25 cellular contexts compared by ENCODE assay signal in the genomic region with DNA sequence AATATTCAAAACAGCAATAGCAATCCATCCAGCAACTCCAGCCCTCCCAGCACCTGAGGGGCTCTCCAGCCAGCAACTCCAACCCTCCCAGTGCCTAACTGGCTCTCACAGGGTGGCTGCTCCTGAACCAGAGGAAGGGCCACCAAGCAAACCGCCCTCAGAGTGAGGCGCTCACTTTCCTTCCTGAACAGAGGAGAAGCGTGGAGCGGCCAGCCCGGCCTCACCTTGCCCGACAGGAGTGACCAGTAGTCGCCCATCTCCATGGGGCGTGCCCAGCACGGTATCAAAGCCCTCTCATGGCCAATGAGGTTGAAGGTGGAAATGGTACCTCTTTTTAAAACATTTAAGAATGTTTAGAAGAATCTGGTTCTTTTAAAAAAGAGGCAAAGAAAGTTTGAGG. TPM values are rescaled to one million over a fixed set of nuclear protein-coding genes. Genes with fewer than 3 reads are reported as not detected.
"Had no signal": no experiment of that assay in that cellular context is flagged by ENCODE, and none has a peak within 500 bp of the region (broad histone marks: within the 10 kb centered on the region; RNA-seq: fewer than 3 reads in every experiment).

No MANE protein-coding gene starts in this region.

- H3K4me3 ChIP-seq: body of pancreas had no signal

- H3K27me3 Mint-ChIP-seq: activated naive CD4-positive, alpha-beta T cell treated with anti-CD3 and anti-CD28 coated beads, Interleukin-2, amount 50 U/mL, for 24 hours had no signal

- H3K9me3 Mint-ChIP-seq: activated naive CD4-positive, alpha-beta T cell treated with anti-CD3 and anti-CD28 coated beads, Interleukin-2, amount 50 U/mL, for 24 hours; central memory CD8-positive, alpha-beta T cell; T-helper 1 cell treated with Interleukin-12 subunit alpha and Interleukin-12 subunit beta and Interleukin-4 antibody, amounts not matched to agents 30 μg/mL and 1 μg/mL, for 36 hours had no signal

- H3K27ac ChIP-seq: body of pancreas had no signal

- DNase-seq: activated CD4-positive, alpha-beta T cell treated with anti-CD3 and anti-CD28 coated beads for 48 hours; activated CD4-positive, alpha-beta T cell treated with anti-CD3 and anti-CD28 coated beads, Interleukin-2, amount 50 U/mL, for 4 hours; activated CD4-positive, CD25-positive, alpha-beta regulatory T cell treated with anti-CD3 and anti-CD28 coated beads, Interleukin-2, amount 50 U/mL, for 72 hours; activated CD8-positive, alpha-beta memory T cell treated with anti-CD3 and anti-CD28 coated beads, Interleukin-2, amount 50 U/mL, for 48 hours; activated CD8-positive, alpha-beta T cell treated with anti-CD3 and anti-CD28 coated beads, Interleukin-2, amount 10 ng/mL, durations not matched to agents 7 days and 5 days; activated effector memory CD4-positive, alpha-beta T cell treated with Interleukin-2 at 50 U/mL for 16 hours; activated naive CD4-positive, alpha-beta T cell; activated T-cell treated with anti-CD3 and anti-CD28 coated beads, Interleukin-2, amount 50 U/mL, for 1 hour; body of pancreas; Kasumi-1; KBM-7; NCI-H1048; NCI-H1930; NCI-H2107; NCI-H2171 treated with DMSO at 0.1 percent for 48 hours; NCI-H226; NCI-H82; SHP77 treated with DMSO at 0.1 percent for 48 hours had no signal

- H3K27ac Mint-ChIP-seq: activated CD8-positive, alpha-beta T cell treated with anti-CD3 and anti-CD28 coated beads, Interleukin-2, amount 10 ng/mL, durations not matched to agents 7 days and 5 days; activated naive CD4-positive, alpha-beta T cell treated with anti-CD3 and anti-CD28 coated beads, Interleukin-2, amount 50 U/mL, for 24 hours; T-helper 1 cell treated with Interleukin-12 subunit alpha and Interleukin-12 subunit beta and Interleukin-4 antibody, amounts not matched to agents 30 μg/mL and 1 μg/mL, for 36 hours; WTC11 had no signal

- H3K27me3 ChIP-seq: body of pancreas had no signal

- H3K4me3 Mint-ChIP-seq: activated CD8-positive, alpha-beta T cell treated with anti-CD3 and anti-CD28 coated beads, Interleukin-2, amount 10 ng/mL, durations not matched to agents 7 days and 5 days; activated naive CD4-positive, alpha-beta T cell treated with anti-CD3 and anti-CD28 coated beads, Interleukin-2, amount 50 U/mL, for 24 hours; central memory CD8-positive, alpha-beta T cell; T-helper 1 cell treated with Interleukin-12 subunit alpha and Interleukin-12 subunit beta and Interleukin-4 antibody, amounts not matched to agents 30 μg/mL and 1 μg/mL, for 36 hours; WTC11 had no signal

- H3K9me3 ChIP-seq: body of pancreas had no signal

- H3K4me1 Mint-ChIP-seq: activated naive CD4-positive, alpha-beta T cell treated with anti-CD3 and anti-CD28 coated beads, Interleukin-2, amount 50 U/mL, for 24 hours; central memory CD8-positive, alpha-beta T cell had no signal

RNA-seq across cellular contexts. Expression of gene LBHD2, which starts 54.1 kb away (rescaled TPM):
- total RNA-seq: activated CD8-positive, alpha-beta T cell treated with anti-CD3 and anti-CD28 coated beads, Interleukin-2, amount 10 ng/mL, durations not matched to agents 7 days and 5 days; aorta; body of pancreas; NCI-H460; SK-MEL-5; WTC11 had no signal
- polyA plus RNA-seq: aorta had no signal
